ENCODE assay signal across 8 cellular contexts in genomic region chr16:10773-11172, GRCh38. TPM values are rescaled to one million over a fixed set of nuclear protein-coding genes. Genes with fewer than 3 reads are reported as not detected.
A peak's percentile ranks its signal among the peaks of the same experiment; 100 is the strongest.
DNase-seq lines count a peak whose midpoint lies in the region; ATAC-seq and TF ChIP-seq lines count a peak whose summit lies in the region.
"Not testable (repeated sequence)": the region's sequence is repeated elsewhere in the genome, so short reads cannot be mapped to it uniquely, and the experiment has no call there.

No MANE protein-coding gene starts in this region.

- 34 to 39% (median 36%) methylated on average over 7 to 14 of the region's 26 CpGs for WGBS in heart left ventricle, 4 donors

- H3K9me3 ChIP-seq in OCI-LY7 (ENCODE audit: low read length); ascending aorta; heart left ventricle: not testable (repeated sequence)

- not testable (repeated sequence) for H3K4me2 ChIP-seq in OCI-LY7 (ENCODE audit: low read length)

- H3K9me3 Mint-ChIP-seq in Calu3 (ENCODE audit: low read depth, unreplicated experiment); stimulated activated effector memory CD8-positive, alpha-beta T cell treated with anti-CD3 and anti-CD28 coated beads, Interleukin-12 subunit alpha, Interleukin-12 subunit beta, amount 100 ng/mL, for 72 hours: not testable (repeated sequence)

- not testable (repeated sequence) for H3K27me3 Mint-ChIP-seq in Calu3 (ENCODE audit: unreplicated experiment)

- H3K79me2 ChIP-seq in OCI-LY7 (ENCODE audit: insufficient read depth, low read depth, low read length) = not testable (repeated sequence)

- not testable (repeated sequence) for H3K36me3 ChIP-seq in OCI-LY7 (ENCODE audit: insufficient read depth, low read length); ascending aorta; heart left ventricle

- not testable (repeated sequence) for TF ChIP-seq POLR2A in heart left ventricle (IDR thresholded peaks at IDR 0.05)

- H3K36me3 Mint-ChIP-seq in Calu3 (ENCODE audit: insufficient read depth, unreplicated experiment); stimulated activated effector memory CD8-positive, alpha-beta T cell treated with anti-CD3 and anti-CD28 coated beads, Interleukin-12 subunit alpha, Interleukin-12 subunit beta, amount 100 ng/mL, for 72 hours: not testable (repeated sequence)

- H3K27ac Mint-ChIP-seq in Calu3 (ENCODE audit: unreplicated experiment); stimulated activated effector memory CD8-positive, alpha-beta T cell treated with anti-CD3 and anti-CD28 coated beads, Interleukin-12 subunit alpha, Interleukin-12 subunit beta, amount 100 ng/mL, for 72 hours: not testable (repeated sequence)

- TF ChIP-seq CTCF in Calu3 (IDR thresholded peaks at IDR 0.05; ENCODE audit: unreplicated experiment) (peak; percentile 14), OCI-LY7 (conservative IDR thresholded peaks at IDR 0.05; ENCODE audit: low read length) (peak; percentile 50), ascending aorta (IDR thresholded peaks at IDR 0.05) (peak; percentile 26 to 52 (median 45)), heart left ventricle (IDR thresholded peaks at IDR 0.05) (peak; percentile 25 to 51 (median 35))

- not testable (repeated sequence) for H3K9me2 ChIP-seq in OCI-LY7 (ENCODE audit: insufficient read depth, low read length)

- POLR2A ChIA-PET in OCI-LY7 (lab: Charles Lee) = not testable (repeated sequence)

- not testable (repeated sequence) for BruUV-seq in Calu3 (replicated peaks; lab: Mats Ljungman, UMichigan); OCI-LY7 (replicated peaks; lab: Mats Ljungman, UMichigan)

- CTCF ChIA-PET in Calu3 (lab: Charles Lee); OCI-LY7 (lab: Charles Lee; ENCODE audit: unreplicated experiment): not testable (repeated sequence)

- H3K4me3 Mint-ChIP-seq in Calu3 (ENCODE audit: low read depth, unreplicated experiment) = peak overlapping the region; percentile 28
- not testable (repeated sequence) for H3K4me3 Mint-ChIP-seq in stimulated activated effector memory CD8-positive, alpha-beta T cell treated with anti-CD3 and anti-CD28 coated beads, Interleukin-12 subunit alpha, Interleukin-12 subunit beta, amount 100 ng/mL, for 72 hours

- DNase-seq in Calu3 (peak; percentile 77), NCI-H1048 (lab: John Stamatoyannopoulos, UW) (peak; percentile 17), ascending aorta (ENCODE audit: low spot score in 2 of 2) (peak; percentile 92 to 99), heart left ventricle (peak; percentile 92 to 98 (median 95)), posterior vena cava (ENCODE audit: low spot score) (peak; percentile 98)
- not testable (repeated sequence) for DNase-seq in OCI-LY7 (ENCODE audit: low spot score)
- DNase-seq in activated CD4-positive, alpha-beta T cell treated with anti-CD3 and anti-CD28 coated beads, Interleukin-2, amount 50 U/mL, for 24 hours (ENCODE audit: low read depth in 1 of 2, low spot score in 1 of 2) = peak; percentile 61 to 85
- DNase-seq in stimulated activated effector memory CD8-positive, alpha-beta T cell treated with anti-CD3 and anti-CD28 coated beads, Interleukin-12 subunit alpha, Interleukin-12 subunit beta, amount 100 ng/mL, for 72 hours (ENCODE audit: low spot score in 2 of 2) = peak; percentile 70 to 89

- not testable (repeated sequence) for H4K20me1 ChIP-seq in OCI-LY7 (ENCODE audit: insufficient read depth, low read length)

- H3K4me1 ChIP-seq in OCI-LY7 (ENCODE audit: insufficient read depth, low read length, poor library complexity, severe bottlenecking); ascending aorta; heart left ventricle: not testable (repeated sequence)

- not testable (repeated sequence) for H3K27ac ChIP-seq in OCI-LY7 (ENCODE audit: low read depth, low read length, poor library complexity, severe bottlenecking); ascending aorta; heart left ventricle

- intact Hi-C loops in Calu3 (cut with micrococcal nuclease; ENCODE audit: unreplicated experiment); OCI-LY7 (cut with micrococcal nuclease; ENCODE audit: unreplicated experiment); ascending aorta (cut with DNase I); heart left ventricle (cut with DNase I); posterior vena cava (cut with DNase I): not testable (repeated sequence)

- not testable (repeated sequence) for H3K4me3 ChIP-seq in OCI-LY7 (ENCODE audit: low read depth, low read length, poor library complexity, severe bottlenecking); ascending aorta; heart left ventricle

- not testable (repeated sequence) for H3K4me1 Mint-ChIP-seq in Calu3 (ENCODE audit: low read depth, unreplicated experiment); stimulated activated effector memory CD8-positive, alpha-beta T cell treated with anti-CD3 and anti-CD28 coated beads, Interleukin-12 subunit alpha, Interleukin-12 subunit beta, amount 100 ng/mL, for 72 hours

- not testable (repeated sequence) for H2AFZ ChIP-seq in OCI-LY7 (ENCODE audit: low read length)

- ATAC-seq in heart left ventricle = not testable (repeated sequence)
- peak; percentile 43 for ATAC-seq in stimulated activated effector memory CD8-positive, alpha-beta T cell treated with anti-CD3 and anti-CD28 coated beads, Interleukin-12 subunit alpha, Interleukin-12 subunit beta, amount 100 ng/mL, for 72 hours

- H3K27me3 ChIP-seq in ascending aorta, heart left ventricle: not testable (repeated sequence)

RNA-seq across cellular contexts. Expression of gene POLR3K, which starts 42.6 kb away (rescaled TPM):
- total RNA-seq in Calu3 (2022) (27.4 and 29.1 TPM in 2 replicates), OCI-LY7 (2022) (73.6 and 74.1 TPM in 2 replicates), ascending aorta (not detected), heart left ventricle (10 to 100 TPM in 7 of 9 donors, 1 to 10 TPM in 2; 4.1 to 14.4 (median 11.5) TPM), posterior vena cava (1 to 10 TPM; 7.4 to 7.9 TPM)
- total RNA-seq in OCI-LY7 (2014; rRNA removed; shearing (Covaris generic)) = 26.2 and 28.6 TPM in 2 replicates
- 10 to 100 TPM; 10.9 to 20.3 TPM for polyA plus RNA-seq in heart left ventricle

RNA-seq across cellular contexts. Expression of gene SNRNP25, which starts 42.9 kb away (rescaled TPM):
- total RNA-seq in Calu3 (2022) (37.8 and 38.7 TPM in 2 replicates), OCI-LY7 (2022) (63.0 and 68.3 TPM in 2 replicates), ascending aorta (not detected), heart left ventricle (100 to 1,000 TPM in 1 of 9 donors, 10 to 100 TPM in 8; 41.6 to 105 (median 56.5) TPM), posterior vena cava (10 to 100 TPM; 11.2 to 11.6 TPM)
- total RNA-seq in OCI-LY7 (2014; rRNA removed; shearing (Covaris generic)) = 61.4 and 68.1 TPM in 2 replicates
- polyA plus RNA-seq in heart left ventricle = 100 to 1,000 TPM in 1 of 2 donors, 10 to 100 TPM in 1; 65.2 to 127 TPM

Comparison
In these comparisons a context has a peak if more than half of its experiments do, and no peak if none do; other contexts are left out.
1. RNA of gene SNRNP25, which starts 42.9 kb away (total RNA-seq): 61.4 to 68.3 TPM in OCI-LY7, 41.6 to 105 TPM in heart left ventricle, 37.8 to 38.7 TPM in Calu3 and 11.2 to 11.6 TPM in posterior vena cava; not detected in ascending aorta (single experiment); every median in the first group is over 10 times any median in the second.
2. Peak in every context shown above with its lines, with median percentiles within 50 percentile points of each other: CTCF ChIP-seq.